In genomic region chr12:108236366-108236765, GRCh38 we compare ENCODE assay signal across 19 cellular contexts.
DNase-seq lines count a peak whose midpoint lies in the region; ATAC-seq, FAIRE-seq and TF ChIP-seq lines count a peak whose summit lies in the region.
"Had no signal": no experiment of that assay in that cellular context is flagged by ENCODE, and none has a peak within 500 bp of the region (broad histone marks: within the 10 kb centered on the region; RNA-seq: fewer than 3 reads in every experiment).

No MANE protein-coding gene starts in this region.

- H2BK20ac ChIP-seq in H1 (ENCODE audit: low read length): peak overlapping the region; percentile 10; the same call in 1 of the 2 replicates

- H3K4me1 Mint-ChIP-seq in GM23338 (peaks cover 23% of the 10 kb centered on the region), neural progenitor cell (peaks cover 33% of the 10 kb centered on the region)

- H3K4me2 ChIP-seq in GM23338 (peak overlapping the region; percentile 61; the same call in 1 of the 2 replicates), H1 (ENCODE audit: insufficient read depth in 1 of 2, low read depth in 2 of 2, low read length in 2 of 2) (peak overlapping the region in 1 of 2 experiments; percentile 35; a peak in 3 of 4 replicates), neural progenitor cell (no peak overlapping the region)
- H3K4me2 ChIP-seq: BLaER1 had no signal

- H2BK120ac ChIP-seq in H1 (replicated peaks; ENCODE audit: low read depth, low read length): peak overlapping the region; percentile 4

- H3K4ac ChIP-seq in H1 (replicated peaks; ENCODE audit: insufficient read length, low read depth, low read length): peak overlapping the region; percentile 79

- H3K36me3 Mint-ChIP-seq in GM23338 (ENCODE audit: low read depth): peaks cover 12% of the 10 kb centered on the region; the same call in 2 of the 3 replicates
- no peaks in the 10 kb centered on the region for H3K36me3 Mint-ChIP-seq in neural progenitor cell
- H3K36me3 Mint-ChIP-seq: CD8-positive, alpha-beta memory T cell had no signal

- H3K9me2 ChIP-seq in GM23338 (ENCODE audit: insufficient read depth): no peaks in the 10 kb centered on the region

- H4K91ac ChIP-seq in H1 (replicated peaks; ENCODE audit: insufficient read length, low read length): peak overlapping the region; percentile 70

- DNase-seq in GM23338 (ENCODE audit: low spot score) (no peak), NCI-H524 treated with DMSO at 0.1 percent for 48 hours (lab: John Stamatoyannopoulos, UW) (peak; percentile 16), H1 (ENCODE audit: low read depth in 1 of 2, low spot score in 2 of 2) (no peak), neural progenitor cell (ENCODE audit: low spot score) (no peak)
- DNase-seq: 8988T; AML-193; Caco-2; CD8-positive, alpha-beta memory T cell; DND-41; GF-D8; IMR-90; KBM-7 had no signal

- no peak overlapping the region for H3K23ac ChIP-seq in H1 (ENCODE audit: insufficient read length)

- peak overlapping the region; percentile 43 for H3K27ac Mint-ChIP-seq in GM23338
- peak overlapping the region; percentile 3 for H3K27ac Mint-ChIP-seq in neural progenitor cell
- H3K27ac Mint-ChIP-seq: CD8-positive, alpha-beta memory T cell had no signal

- H3K4me3 Mint-ChIP-seq in GM23338 (peak overlapping the region; percentile 14; the same call in 1 of the 3 replicates), neural progenitor cell (no peak overlapping the region)
- H3K4me3 Mint-ChIP-seq: CD8-positive, alpha-beta memory T cell had no signal

- 0 out of 2 replicates have a peak overlapping the region, but pooled peaks have one; percentile 75 for H2AFZ ChIP-seq in GM23338
- H2AFZ ChIP-seq in H1 (ENCODE audit: low read length): no peak overlapping the region
- H2AFZ ChIP-seq in neural progenitor cell (replicated peaks): no peak overlapping the region

- H3K9me3 ChIP-seq in H1 (ENCODE audit: insufficient read depth in 2 of 2, low read depth in 1 of 2, low read length in 1 of 2) (no peaks in the 10 kb centered on the region; a peak in 1 of 4 replicates), neural progenitor cell (ENCODE audit: low read depth) (no peaks in the 10 kb centered on the region)
- H3K9me3 ChIP-seq: BLaER1, Caco-2 had no signal

- POLR2A ChIA-PET in H1 (lab: Charles Lee; ENCODE audit: partially characterized antibody): interaction anchor here (1.2 to 1.7 kb wide), 2 partner anchors 19 to 21 kb away, joined by 3 to 4 read pairs; no protein-coding TSS in a partner anchor

- H3K18ac ChIP-seq in H1 (ENCODE audit: extremely low read depth, low read length): 0 out of 2 replicates have a peak overlapping the region, but pooled peaks have one; percentile 9

- no peak for TF ChIP-seq EP300 in H1 (IDR thresholded peaks at IDR 0.05; ENCODE audit: borderline replicate concordance in 1 of 2, low read depth in 2 of 2, low read length in 2 of 2)

- H4K8ac ChIP-seq in H1 (ENCODE audit: extremely low read depth, insufficient read depth, low read length): no peak overlapping the region

- no peaks in the 10 kb centered on the region; the same call in 1 of the 2 replicates for H3K23me2 ChIP-seq in H1 (ENCODE audit: low read depth, low read length)

- WGBS in H1 (ENCODE audit: extremely low coverage in 1 of 2, insufficient coverage in 1 of 2, insufficient read length in 1 of 2, insufficient replicate concordance in 2 of 2, low coverage in 1 of 2, low lambda C conversion rate in 2 of 2, missing lambda C conversion rate in 1 of 2), 2 experiments: 88% methylated on average over 1 of the region's 1 CpG; no CpG with 5 or more reads in 1 of the 2 experiments

- no peak overlapping the region for H3K56ac ChIP-seq in H1 (replicated peaks; ENCODE audit: insufficient read length, low read depth, low read length)

- CTCF ChIA-PET in H1 (lab: Charles Lee; ENCODE audit: partially characterized antibody): interaction anchor here (0.8 to 6.9 kb wide), 36 partner anchors 8 to 276 kb away, joined by 3 to 35 read pairs (median 4); no protein-coding TSS in a partner anchor

- 0 out of 2 replicates have a peak overlapping the region, but pooled peaks have one; percentile 34 for H2AK5ac ChIP-seq in H1 (ENCODE audit: low read depth, low read length)

- TF ChIP-seq POLR2A in H1 (IDR thresholded peaks at IDR 0.05; ENCODE audit: control extremely low read depth in 1 of 2, low read depth in 2 of 2, low read length in 2 of 2): no peak

- H3K9me3 Mint-ChIP-seq in GM23338 (peaks cover 17% of the 10 kb centered on the region), neural progenitor cell (peaks cover 15% of the 10 kb centered on the region)
- H3K9me3 Mint-ChIP-seq: CD8-positive, alpha-beta memory T cell had no signal

- ATAC-seq in GM23338: no peak
- no peak for ATAC-seq in HG02588 (IDR thresholded peaks at IDR 0.05; ENCODE audit: unreplicated experiment)
- no peak for ATAC-seq in HG03442 (IDR thresholded peaks at IDR 0.05; ENCODE audit: unreplicated experiment)
- no peak for ATAC-seq in HG02852 (IDR thresholded peaks at IDR 0.05; ENCODE audit: unreplicated experiment)

- H3F3A ChIP-seq in GM23338 (replicated peaks; ENCODE audit: low read depth): no peaks in the 10 kb centered on the region
- peaks cover 14% of the 10 kb centered on the region for H3F3A ChIP-seq in neural progenitor cell (ENCODE audit: low read depth)

- H3K36me3 ChIP-seq in GM23338 (ENCODE audit: insufficient read depth) (no peaks in the 10 kb centered on the region), H1 (ENCODE audit: control insufficient read depth in 2 of 4, insufficient read depth in 4 of 4, low read length in 3 of 4) (no peaks in the 10 kb centered on the region), neural progenitor cell (no peaks in the 10 kb centered on the region)
- H3K36me3 ChIP-seq: BLaER1 had no signal

- peak overlapping the region; percentile 76 for H2BK12ac ChIP-seq in H1 (ENCODE audit: low read depth, low read length)

- no peaks in the 10 kb centered on the region for H3K79me1 ChIP-seq in H1 (ENCODE audit: low read depth, low read length)

- TF ChIP-seq RAD21 in H1 (IDR thresholded peaks at IDR 0.05 in 1 of 2, conservative IDR thresholded peaks at IDR 0.05 in 1 of 2; ENCODE audit: low read depth in 2 of 2, low read length in 2 of 2): no peak

- peak overlapping the region; percentile 80; the same call in 1 of the 2 replicates for H2BK5ac ChIP-seq in H1 (ENCODE audit: low read depth, low read length)

- H2BK15ac ChIP-seq in H1 (ENCODE audit: low read length): peak overlapping the region; percentile 81; the same call in 1 of the 2 replicates

- H3K79me2 ChIP-seq in GM23338 (replicated peaks; ENCODE audit: insufficient read depth): no peaks in the 10 kb centered on the region
- H3K79me2 ChIP-seq in H1 (ENCODE audit: control insufficient read depth in 1 of 2, insufficient read depth in 2 of 2, low read length in 2 of 2): no peaks in the 10 kb centered on the region
- no peaks in the 10 kb centered on the region for H3K79me2 ChIP-seq in neural progenitor cell (ENCODE audit: low read depth)

- H3K4me3 ChIP-seq in GM23338 (no peak overlapping the region), H1 (ENCODE audit: extremely low read depth in 1 of 4, insufficient read depth in 2 of 4, low read depth in 3 of 4, low read length in 4 of 4) (no peak overlapping the region), neural progenitor cell (no peak overlapping the region)
- H3K4me3 ChIP-seq: BLaER1 had no signal

- H3K27me3 Mint-ChIP-seq in GM23338 (ENCODE audit: insufficient read depth, low read depth, poor library complexity) (peaks cover 12% of the 10 kb centered on the region), neural progenitor cell (ENCODE audit: insufficient read depth, low read depth) (peaks cover 20% of the 10 kb centered on the region)

- H3K27me3 ChIP-seq in GM23338 (ENCODE audit: insufficient read depth) (no peaks in the 10 kb centered on the region), H1 (replicated peaks in 1 of 4; ENCODE audit: control insufficient read depth in 3 of 4, extremely low read depth in 1 of 4, insufficient read depth in 3 of 4, low read length in 3 of 4) (no peaks in the 10 kb centered on the region), neural progenitor cell (peaks cover 11% of the 10 kb centered on the region)
- H3K27me3 ChIP-seq: BLaER1 had no signal

- no peak overlapping the region for H3K27ac ChIP-seq in GM23338 (ENCODE audit: low read depth)
- H3K27ac ChIP-seq in H1 (ENCODE audit: low read depth, low read length): no peak overlapping the region
- no peak overlapping the region for H3K27ac ChIP-seq in neural progenitor cell
- H3K27ac ChIP-seq: BLaER1 had no signal

- no peaks in the 10 kb centered on the region for H4K20me1 ChIP-seq in GM23338 (replicated peaks; ENCODE audit: insufficient read depth)
- no peaks in the 10 kb centered on the region for H4K20me1 ChIP-seq in H1 (replicated peaks in 1 of 2; ENCODE audit: control insufficient read depth in 1 of 2, insufficient read depth in 2 of 2, low read length in 2 of 2)
- H4K20me1 ChIP-seq in neural progenitor cell (ENCODE audit: low read depth): no peaks in the 10 kb centered on the region
- H4K20me1 ChIP-seq: BLaER1 had no signal

- H3K9ac ChIP-seq in H1 (replicated peaks in 1 of 4; ENCODE audit: extremely low read depth in 1 of 4, low read depth in 3 of 4, low read length in 3 of 4) (no peak overlapping the region), neural progenitor cell (no peak overlapping the region)
- H3K9ac ChIP-seq: BLaER1 had no signal

- TF ChIP-seq CTCF in GM23338 (conservative IDR thresholded peaks at IDR 0.05; ENCODE audit: low read depth in 2 of 2) (no peak), H1 (IDR thresholded peaks at IDR 0.05; ENCODE audit: control extremely low read depth in 1 of 3, insufficient read depth in 1 of 3, low read depth in 1 of 3, low read length in 3 of 3) (no peak), neural progenitor cell (IDR thresholded peaks at IDR 0.05) (no peak)

- no peak for FAIRE-seq in H1 (lab: Jason Lieb, UNC)
- FAIRE-seq: GM19239, H54, HTR-8/SVneo had no signal

- no peak overlapping the region for H3K14ac ChIP-seq in H1 (ENCODE audit: insufficient read length)

- H3K4me1 ChIP-seq in GM23338 (ENCODE audit: insufficient read depth): peaks cover 16% of the 10 kb centered on the region
- H3K4me1 ChIP-seq in H1 (replicated peaks in 1 of 4; ENCODE audit: control insufficient read depth in 3 of 4, insufficient read depth in 4 of 4, low read length in 3 of 4): peaks cover 8 to 26% (median 11%) of the 10 kb centered on the region in 4 experiments
- peaks cover 9% of the 10 kb centered on the region for H3K4me1 ChIP-seq in neural progenitor cell
- H3K4me1 ChIP-seq: BLaER1, Caco-2 had no signal

- H4K5ac ChIP-seq in H1 (ENCODE audit: insufficient read length, low read depth, low read length): no peak overlapping the region

TF ChIP-seq in GM23338, 12 proteins besides CTCF, POLR2A, EP300 and RAD21 (continues in another document):
- TF ChIP-seq ZNF114 (CRISPR knock-in tag; IDR thresholded peaks at IDR 0.05) (no peak), ZNF331 (CRISPR knock-in tag; IDR thresholded peaks at IDR 0.05; ENCODE audit: low read depth) (no peak)

TF ChIP-seq in H1, 55 proteins besides CTCF, POLR2A, EP300 and RAD21 (continues in another document):
- no peak for TF ChIP-seq TCF12 (IDR thresholded peaks at IDR 0.05; ENCODE audit: low read depth, low read length)
- no peak for TF ChIP-seq POU5F1 (IDR thresholded peaks at IDR 0.05; ENCODE audit: low read depth, low read length)
